Comparison of ENCODE assay signal across 29 cellular contexts in the genomic region with DNA sequence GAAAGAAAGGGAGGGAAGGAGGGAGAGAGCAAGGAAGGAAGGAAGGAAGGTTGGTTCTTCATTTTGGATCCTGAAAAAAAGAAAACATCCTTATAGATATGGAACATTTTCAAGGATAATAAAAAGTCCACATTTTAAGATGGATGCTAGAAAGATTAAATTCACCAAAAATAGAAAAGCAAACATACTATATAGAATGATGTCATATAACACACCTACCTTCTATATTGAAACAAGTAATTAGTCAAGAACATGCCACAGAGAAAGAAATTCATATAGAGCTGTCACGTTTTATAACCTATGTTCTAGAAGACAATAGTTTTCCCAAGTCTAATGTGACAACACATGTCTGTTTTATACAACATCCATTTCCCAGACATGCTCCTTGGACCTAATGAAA.
"Had no signal": no experiment of that assay in that cellular context is flagged by ENCODE, and none has a peak within 500 bp of the region (broad histone marks: within the 10 kb centered on the region; RNA-seq: fewer than 3 reads in every experiment).

No MANE protein-coding gene starts in this region.

- FAIRE-seq: bronchial epithelial cell, TTC549 had no signal

- H3K4me3 ChIP-seq: ascending aorta, cardiac muscle cell had no signal

- H3K36me3 ChIP-seq: ascending aorta, cardiac muscle cell had no signal

- H3K27me3 ChIP-seq: ascending aorta, cardiac muscle cell had no signal

- H3K4me1 ChIP-seq: ascending aorta had no signal

- DNase-seq: activated B cell treated with CpG ODN at 0.5 μM for 24 hours; activated CD4-positive, alpha-beta memory T cell treated with anti-CD3 and anti-CD28 coated beads for 36 hours; activated CD4-positive, alpha-beta T cell treated with anti-CD3 and anti-CD28 coated beads for 4 hours; activated CD4-positive, alpha-beta T cell treated with anti-CD3 and anti-CD28 coated beads, Interleukin-2, amount 10 ng/mL, durations not matched to agents 24 days and 14 days; activated CD4-positive, alpha-beta T cell treated with anti-CD3 and anti-CD28 coated beads, Interleukin-2, amount 50 U/mL, for 1 hour; activated CD4-positive, alpha-beta T cell treated with anti-CD3 and anti-CD28 coated beads, Interleukin-2, amount 50 U/mL, for 4 hours; activated CD4-positive, CD25-positive, alpha-beta regulatory T cell treated with anti-CD3 and anti-CD28 coated beads, Interleukin-2, amount 50 U/mL, for 72 hours; activated CD8-positive, alpha-beta memory T cell treated with anti-CD3 and anti-CD28 coated beads, Interleukin-2, amount 50 U/mL, for 4 hours; activated CD8-positive, alpha-beta T cell treated with anti-CD3 and anti-CD28 coated beads for 36 hours; activated effector memory CD4-positive, alpha-beta T cell treated with Interleukin-2 at 50 U/mL for 16 hours; activated gamma-delta T cell; activated naive CD4-positive, alpha-beta T cell treated with anti-CD3 and anti-CD28 coated beads, Interleukin-2, amount 10 ng/mL, durations not matched to agents 7 days and 5 days; activated naive CD4-positive, alpha-beta T cell treated with Interleukin-2 at 50 U/mL for 16 hours; activated naive CD8-positive, alpha-beta T cell treated with anti-CD3 and anti-CD28 coated beads, Interleukin-2, amount 10 ng/mL, durations not matched to agents 7 days and 5 days; activated naive CD8-positive, alpha-beta T cell treated with anti-CD3 and anti-CD28 coated beads, Interleukin-2, amount 50 U/mL, for 24 hours; activated T-cell treated with anti-CD3 and anti-CD28 coated beads, Interleukin-2, amount 50 U/mL, for 24 hours; activated T-cell treated with anti-CD3 and anti-CD28 coated beads, Interleukin-2, amount 50 U/mL, for 48 hours; amygdala; anterior cingulate cortex; caudate nucleus; cerebellar nuclear complex; T-helper 1 cell; T-helper 2 cell; T-helper 9 cell had no signal

- H3K9me3 ChIP-seq: ascending aorta had no signal

- H3K27ac ChIP-seq: ascending aorta, cardiac muscle cell, VCaP had no signal

- ATAC-seq: activated CD8-positive, alpha-beta T cell treated with anti-CD3 and anti-CD28 coated beads for 36 hours; activated naive CD8-positive, alpha-beta T cell treated with anti-CD3 and anti-CD28 coated beads, Interleukin-2, amount 50 U/mL, for 24 hours had no signal
